In genomic region chr4:143512978-143513313, GRCh38 we compare ENCODE assay signal across 8 cellular contexts. TPM values are rescaled to one million over a fixed set of nuclear protein-coding genes. Genes with fewer than 3 reads are reported as not detected.
A peak's percentile ranks its signal among the peaks of the same experiment; 100 is the strongest.
DNase-seq lines count a peak whose midpoint lies in the region; ATAC-seq, FAIRE-seq and TF ChIP-seq lines count a peak whose summit lies in the region.

No MANE protein-coding gene starts in this region.

- peaks cover 24% of the 10 kb centered on the region for H3K36me3 Mint-ChIP-seq in activated CD4-positive, alpha-beta T cell treated with anti-CD3 and anti-CD28 coated beads, Interleukin-2, amount 10 ng/mL, durations not matched to agents 24 days and 14 days (ENCODE audit: low read depth)
- peaks cover 5 to 8% of the 10 kb centered on the region in 2 donors for H3K36me3 Mint-ChIP-seq in activated T-cell treated with anti-CD3 and anti-CD28 coated beads, Interleukin-2, amount 50 U/mL, for 72 hours (ENCODE audit: insufficient read depth in 2 of 2)
- H3K36me3 Mint-ChIP-seq in stimulated activated naive B cell treated with anti-CD40 and anti-IgM and Interleukin-4, amounts not matched to agents 10 μg/mL and 1 μg/mL and 100 μg/mL, for 72 hours: peaks cover 5 to 18% of the 10 kb centered on the region in 2 donors

- under 1% methylated on average over 18 of the region's 18 CpGs for WGBS in hepatocyte (ENCODE audit: low lambda C conversion rate, missing lambda C conversion rate)

- no peak for FAIRE-seq in RCC 7860 (lab: Jason Lieb, UNC)

- peaks cover 40% of the 10 kb centered on the region for H3K79me2 ChIP-seq in hepatocyte

- H3K27me3 ChIP-seq in hepatocyte: no peaks in the 10 kb centered on the region

- ATAC-seq in HG03159 (IDR thresholded peaks at IDR 0.05; ENCODE audit: unreplicated experiment): peak; percentile 42
- peak; percentile 50 to 53 for ATAC-seq in activated T-cell treated with anti-CD3 and anti-CD28 coated beads, Interleukin-2, amount 50 U/mL, for 72 hours (replicated peaks in 1 of 2)
- ATAC-seq in stimulated activated naive B cell treated with anti-CD40 and anti-IgM and Interleukin-4, amounts not matched to agents 10 μg/mL and 1 μg/mL and 100 μg/mL, for 72 hours (replicated peaks): peak; percentile 58 to 63

- H3K4me2 ChIP-seq in hepatocyte: peak overlapping the region; percentile 64

- H3K9me2 ChIP-seq in hepatocyte (replicated peaks; ENCODE audit: insufficient read depth): no peaks in the 10 kb centered on the region

- H3K4me1 Mint-ChIP-seq in activated CD4-positive, alpha-beta T cell treated with anti-CD3 and anti-CD28 coated beads, Interleukin-2, amount 10 ng/mL, durations not matched to agents 24 days and 14 days: peaks cover 25% of the 10 kb centered on the region
- peaks cover 34% of the 10 kb centered on the region for H3K4me1 Mint-ChIP-seq in activated T-cell treated with anti-CD3 and anti-CD28 coated beads, Interleukin-2, amount 50 U/mL, for 72 hours (ENCODE audit: low read depth)
- peaks cover 12 to 30% of the 10 kb centered on the region in 2 donors for H3K4me1 Mint-ChIP-seq in stimulated activated naive B cell treated with anti-CD40 and anti-IgM and Interleukin-4, amounts not matched to agents 10 μg/mL and 1 μg/mL and 100 μg/mL, for 72 hours

- H4K20me1 ChIP-seq in hepatocyte (ENCODE audit: insufficient read depth, poor library complexity, severe bottlenecking): peaks cover 31% of the 10 kb centered on the region

- peak overlapping the region; percentile 97 for H3K27ac Mint-ChIP-seq in activated CD4-positive, alpha-beta T cell treated with anti-CD3 and anti-CD28 coated beads, Interleukin-2, amount 10 ng/mL, durations not matched to agents 24 days and 14 days
- H3K27ac Mint-ChIP-seq in activated T-cell treated with anti-CD3 and anti-CD28 coated beads, Interleukin-2, amount 50 U/mL, for 72 hours: peak overlapping the region; percentile 96
- H3K27ac Mint-ChIP-seq in stimulated activated naive B cell treated with anti-CD40 and anti-IgM and Interleukin-4, amounts not matched to agents 10 μg/mL and 1 μg/mL and 100 μg/mL, for 72 hours: peak overlapping the region; percentile 97

- no peaks in the 10 kb centered on the region for H3K9me3 Mint-ChIP-seq in activated CD4-positive, alpha-beta T cell treated with anti-CD3 and anti-CD28 coated beads, Interleukin-2, amount 10 ng/mL, durations not matched to agents 24 days and 14 days
- no peaks in the 10 kb centered on the region for H3K9me3 Mint-ChIP-seq in activated T-cell treated with anti-CD3 and anti-CD28 coated beads, Interleukin-2, amount 50 U/mL, for 72 hours
- H3K9me3 Mint-ChIP-seq in stimulated activated naive B cell treated with anti-CD40 and anti-IgM and Interleukin-4, amounts not matched to agents 10 μg/mL and 1 μg/mL and 100 μg/mL, for 72 hours: no peaks in the 10 kb centered on the region

- H3K4me1 ChIP-seq in hepatocyte (ENCODE audit: insufficient read depth): peaks cover 18% of the 10 kb centered on the region

- peak overlapping the region; percentile 52 for H2AFZ ChIP-seq in hepatocyte

- peak overlapping the region; percentile 10 for H3K4me3 ChIP-seq in hepatocyte

- intact Hi-C loops in activated CD4-positive, alpha-beta T cell treated with anti-CD3 and anti-CD28 coated beads, Interleukin-2, amount 10 ng/mL, durations not matched to agents 24 days and 14 days (cut with micrococcal nuclease): loop anchor here (1.0 to 10.0 kb wide), 7 partner anchors 154 to 1972 kb away; partner anchors contain the start of genes ABCE1, ANAPC10, GAB1 and INPP4B

- H3K9me3 ChIP-seq in hepatocyte (ENCODE audit: low read depth): no peaks in the 10 kb centered on the region

- H3K27me3 Mint-ChIP-seq in activated CD4-positive, alpha-beta T cell treated with anti-CD3 and anti-CD28 coated beads, Interleukin-2, amount 10 ng/mL, durations not matched to agents 24 days and 14 days: peaks cover 19% of the 10 kb centered on the region
- no peaks in the 10 kb centered on the region for H3K27me3 Mint-ChIP-seq in activated T-cell treated with anti-CD3 and anti-CD28 coated beads, Interleukin-2, amount 50 U/mL, for 72 hours (ENCODE audit: low read depth)
- peaks cover 0 to 5% of the 10 kb centered on the region in 2 donors for H3K27me3 Mint-ChIP-seq in stimulated activated naive B cell treated with anti-CD40 and anti-IgM and Interleukin-4, amounts not matched to agents 10 μg/mL and 1 μg/mL and 100 μg/mL, for 72 hours

- no peak for TF ChIP-seq CTCF in hepatocyte (IDR thresholded peaks at IDR 0.05; ENCODE audit: poor library complexity)

- no peak for DNase-seq in activated CD4-positive, alpha-beta T cell treated with anti-CD3 and anti-CD28 coated beads, Interleukin-2, amount 10 ng/mL, durations not matched to agents 24 days and 14 days
- no peak for DNase-seq in activated CD4-positive, alpha-beta T cell treated with anti-CD3 and anti-CD28 coated beads, Interleukin-2, amount 50 U/mL, for 48 hours
- DNase-seq in activated T-cell treated with anti-CD3 and anti-CD28 coated beads, Interleukin-2, amount 50 U/mL, for 72 hours: no peak
- DNase-seq in hepatocyte (ENCODE audit: low spot score) (no peak), RCC 7860 (ENCODE audit: low spot score) (no peak), A172 (ENCODE audit: low spot score) (no peak)
- DNase-seq in stimulated activated naive B cell treated with anti-CD40 and anti-IgM and Interleukin-4, amounts not matched to agents 10 μg/mL and 1 μg/mL and 100 μg/mL, for 72 hours: no peak

- peak overlapping the region; percentile 100 for H3K4me3 Mint-ChIP-seq in activated CD4-positive, alpha-beta T cell treated with anti-CD3 and anti-CD28 coated beads, Interleukin-2, amount 10 ng/mL, durations not matched to agents 24 days and 14 days
- H3K4me3 Mint-ChIP-seq in activated T-cell treated with anti-CD3 and anti-CD28 coated beads, Interleukin-2, amount 50 U/mL, for 72 hours: peak overlapping the region; percentile 98
- peak overlapping the region; percentile 95 to 98 for H3K4me3 Mint-ChIP-seq in stimulated activated naive B cell treated with anti-CD40 and anti-IgM and Interleukin-4, amounts not matched to agents 10 μg/mL and 1 μg/mL and 100 μg/mL, for 72 hours

- H3K27ac ChIP-seq in hepatocyte: peak overlapping the region; percentile 96

- no peaks in the 10 kb centered on the region for H3K36me3 ChIP-seq in hepatocyte (replicated peaks; ENCODE audit: insufficient read depth, low read depth)

RNA-seq across cellular contexts. Expression of gene SMARCA5, which starts 0.6 kb away (rescaled TPM):
- total RNA-seq in activated CD4-positive, alpha-beta T cell treated with anti-CD3 and anti-CD28 coated beads, Interleukin-2, amount 10 ng/mL, durations not matched to agents 24 days and 14 days: 59.0 and 60.6 TPM in 2 replicates
- 10 to 100 TPM; 52.6 to 59.1 TPM for total RNA-seq in activated T-cell treated with anti-CD3 and anti-CD28 coated beads, Interleukin-2, amount 50 U/mL, for 72 hours
- total RNA-seq in hepatocyte: 53.4 and 73.0 TPM in 2 replicates
- 33.8 and 38.7 TPM in 2 replicates for polyA plus RNA-seq in hepatocyte
- 39.6 and 47.7 TPM in 2 replicates for total RNA-seq in A172 (2014; rRNA removed; shearing (Covaris generic))
